23 cellular contexts compared by ENCODE assay signal in the genomic region with DNA sequence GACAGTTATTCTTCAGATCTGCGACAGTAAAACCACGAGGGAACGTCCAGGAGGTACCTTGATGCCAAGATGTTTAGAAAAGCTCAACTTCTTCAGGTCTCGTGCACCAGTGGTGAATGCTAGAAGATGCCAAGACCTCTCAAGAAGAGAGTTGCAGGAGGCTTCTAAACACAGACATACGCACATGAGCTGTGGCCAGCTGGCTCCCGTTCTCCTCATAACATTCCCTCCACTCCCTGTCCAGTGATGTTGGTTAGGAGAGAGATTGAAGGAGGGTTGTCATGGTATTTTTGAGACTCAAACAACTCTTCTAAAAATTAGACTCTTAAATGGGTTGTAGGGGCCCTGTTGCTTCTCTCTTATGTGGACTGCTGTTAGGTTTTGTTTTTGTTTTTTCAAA.
DNase-seq lines count a peak whose midpoint lies in the region; ATAC-seq and TF ChIP-seq lines count a peak whose summit lies in the region.
"Had no signal": no experiment of that assay in that cellular context is flagged by ENCODE, and none has a peak within 500 bp of the region (broad histone marks: within the 10 kb centered on the region; RNA-seq: fewer than 3 reads in every experiment).

No MANE protein-coding gene starts in this region.

- H3K4me1 ChIP-seq in fibroblast of lung (ENCODE audit: control insufficient read depth, extremely low read depth, insufficient read depth, low read length), result peaks cover 5% of the 10 kb centered on the region
- H3K4me1 ChIP-seq: A549, BLaER1, HAP-1, Peyer's patch had no signal

- no peaks in the 10 kb centered on the region for H3K79me2 ChIP-seq in fibroblast of lung (ENCODE audit: control insufficient read depth, insufficient read depth, low read length)

- H3K9ac ChIP-seq in fibroblast of lung (ENCODE audit: insufficient read depth, low read length), result no peak overlapping the region
- H3K9ac ChIP-seq: BLaER1 had no signal

- H3K4me2 ChIP-seq in fibroblast of lung (ENCODE audit: extremely low read depth, insufficient read depth, low read length), result no peak overlapping the region
- H3K4me2 ChIP-seq: A549, BLaER1, GM23338 had no signal

- no peak overlapping the region for H3K4me3 ChIP-seq in fibroblast of lung (replicated peaks in 1 of 4; ENCODE audit: control extremely low read depth in 1 of 4, insufficient read depth in 1 of 4, low read depth in 3 of 4, low read length in 4 of 4)
- H3K4me3 ChIP-seq: A549, BLaER1, GM23338, HAP-1, Peyer's patch had no signal

- DNase-seq in AG20443 (ENCODE audit: low spot score) (peak; percentile 37), M059J (ENCODE audit: low read depth) (peak; percentile 50), fibroblast of lung (ENCODE audit: low read depth in 2 of 2) (peak in 1 of 2 donors; percentile 17), sciatic nerve (ENCODE audit: low spot score) (no peak), kidney tubule cell (ENCODE audit: low spot score) (no peak), dermis blood vessel endothelial cell (no peak)
- no peak for DNase-seq in activated CD8-positive, alpha-beta memory T cell treated with anti-CD3 and anti-CD28 coated beads, Interleukin-2, amount 50 U/mL, for 4 hours
- DNase-seq: CD4-positive, alpha-beta T cell; DND-41; KBM-7; NCI-H1105; NCI-H1694; NCI-H2081; NCI-H2171; NCI-H524 treated with DMSO at 0.1 percent for 48 hours; NCI-H82; Peyer's patch had no signal

- peak; percentile 67 for ATAC-seq in sciatic nerve
- ATAC-seq: A549, GM23338, HepG2 had no signal

- TF ChIP-seq CTCF in fibroblast of lung (conservative IDR thresholded peaks at IDR 0.05 in 1 of 2, IDR thresholded peaks at IDR 0.05 in 1 of 2; ENCODE audit: low read depth in 1 of 2, low read length in 2 of 2), result no peak

- H4K20me1 ChIP-seq in fibroblast of lung (ENCODE audit: control insufficient read depth, extremely low read depth, insufficient read depth, low read length), result no peaks in the 10 kb centered on the region
- H4K20me1 ChIP-seq: BLaER1 had no signal

- no peaks in the 10 kb centered on the region for H3K36me3 ChIP-seq in fibroblast of lung (ENCODE audit: control insufficient read depth, insufficient read depth, low read length)
- H3K36me3 ChIP-seq: BLaER1, HAP-1, Peyer's patch had no signal

- no peaks in the 10 kb centered on the region for H3K27me3 ChIP-seq in fibroblast of lung (ENCODE audit: control insufficient read depth, insufficient read depth, low read length)
- H3K27me3 ChIP-seq: BLaER1, Peyer's patch had no signal

- H3K9me3 ChIP-seq in fibroblast of lung (ENCODE audit: control insufficient read depth, insufficient read depth, low read depth, low read length), result no peaks in the 10 kb centered on the region
- H3K9me3 ChIP-seq: A549, BLaER1, HAP-1, Peyer's patch had no signal

- no peak overlapping the region for H3K27ac ChIP-seq in fibroblast of lung (ENCODE audit: insufficient read depth, low read length)
- H3K27ac ChIP-seq: A549, BLaER1, HL-60, Peyer's patch had no signal

- peak overlapping the region; percentile 35 for H2AFZ ChIP-seq in fibroblast of lung (ENCODE audit: low read length)

- intact Hi-C loops in sciatic nerve (cut with DNase I), result no loop called here

Comparison
In these comparisons a context has a peak if more than half of its experiments do, and no peak if none do; other contexts are left out.
1. DNase-seq: peak in AG20443 (single experiment) and M059J (single experiment); none in sciatic nerve (single experiment), kidney tubule cell (single experiment), activated CD8-positive, alpha-beta memory T cell treated with anti-CD3 and anti-CD28 coated beads, Interleukin-2, amount 50 U/mL, for 4 hours (single experiment) and dermis blood vessel endothelial cell (single experiment).